1 cellular context compared by ENCODE assay signal in the genomic region with DNA sequence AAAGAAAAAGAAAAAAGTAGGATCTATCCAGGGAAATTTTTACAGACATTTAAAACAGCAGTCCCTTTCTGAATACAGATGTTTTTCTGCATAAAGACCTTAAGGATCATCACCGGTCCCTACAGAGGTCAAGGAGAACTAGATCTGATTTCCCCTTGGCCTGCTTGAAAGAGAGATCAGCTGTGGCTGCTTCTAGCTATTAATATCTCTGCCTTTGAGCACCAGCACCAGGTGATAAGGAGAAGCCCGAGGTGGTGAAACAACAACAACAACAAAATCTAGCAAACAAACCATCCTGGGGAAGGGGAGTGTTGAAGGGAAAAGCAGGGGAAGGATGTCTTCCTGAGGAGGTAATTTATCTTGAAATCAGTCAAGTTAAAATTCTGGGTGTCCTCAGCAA.
TF ChIP-seq lines count a peak whose summit lies in the region.

No MANE protein-coding gene starts in this region.

TF ChIP-seq in GM12878, 131 proteins besides CTCF, POLR2A, EP300 and RAD21:
- TF ChIP-seq BRCA1 (IDR thresholded peaks at IDR 0.05; ENCODE audit: low read depth, low read length) = no peak
- 0 out of 2 replicates have a peak, but pooled peaks have one; percentile 39 for TF ChIP-seq MEF2A (IDR thresholded peaks at IDR 0.05; ENCODE audit: insufficient read depth, low read depth, low read length)
